In the genomic region with DNA sequence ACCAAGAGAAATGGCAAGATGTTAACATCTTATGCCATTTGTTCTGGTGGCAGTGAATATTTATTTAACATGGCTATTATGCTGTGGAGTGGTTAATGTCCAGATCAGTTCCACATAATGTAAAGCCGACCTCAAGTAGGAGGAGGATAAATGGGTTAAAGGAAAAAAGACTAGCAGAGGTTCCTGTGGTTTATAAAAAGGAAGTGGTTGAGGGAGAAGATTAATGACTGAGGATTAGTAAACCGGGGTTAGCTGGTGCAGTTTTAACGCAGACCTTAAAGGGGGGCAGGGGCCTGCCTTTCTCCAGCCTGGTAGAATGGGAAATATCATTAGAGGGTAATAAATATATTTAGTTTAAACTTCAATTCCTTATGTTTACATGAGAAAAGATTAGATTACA, we compare ENCODE assay signal across 14 cellular contexts.
DNase-seq lines count a peak whose midpoint lies in the region; ATAC-seq, FAIRE-seq and TF ChIP-seq lines count a peak whose summit lies in the region.
"Had no signal": no experiment of that assay in that cellular context is flagged by ENCODE, and none has a peak within 500 bp of the region (broad histone marks: within the 10 kb centered on the region; RNA-seq: fewer than 3 reads in every experiment).

No MANE protein-coding gene starts in this region.

- H3K27me3 ChIP-seq in DND-41 (ENCODE audit: insufficient read depth, low read length, poor library complexity), result no peaks in the 10 kb centered on the region
- H3K27me3 ChIP-seq in small intestine (ENCODE audit: control insufficient read depth in 2 of 2, insufficient read depth in 2 of 2, low read length in 2 of 2), result no peaks in the 10 kb centered on the region
- H3K27me3 ChIP-seq: pancreas had no signal

- H3K4me2 ChIP-seq in DND-41 (ENCODE audit: insufficient read depth, low read length), result no peak overlapping the region

- no peak for FAIRE-seq in small intestine (lab: Jason Lieb, UNC)
- FAIRE-seq: frontal cortex, pancreas had no signal

- H3K4me1 Mint-ChIP-seq in nephron progenitor cell, result peaks cover 72% of the 10 kb centered on the region

- H3K4me3 Mint-ChIP-seq in nephron progenitor cell, result peak overlapping the region; percentile 2
- H3K4me3 Mint-ChIP-seq: effector memory CD8-positive, alpha-beta T cell; immature natural killer cell had no signal

- H3K27ac ChIP-seq in DND-41 (ENCODE audit: low read length), result no peak overlapping the region
- no peak overlapping the region for H3K27ac ChIP-seq in small intestine (ENCODE audit: low read depth in 1 of 2, low read length in 1 of 2)
- H3K27ac ChIP-seq: cardiac muscle cell, pancreas had no signal

- 9 to 19% (median 16%) methylated on average over 3 of the region's 3 CpGs for WGBS in small intestine, 3 donors

- H3K36me3 ChIP-seq in DND-41 (ENCODE audit: insufficient read depth, low read length) (no peaks in the 10 kb centered on the region), small intestine (ENCODE audit: control insufficient read depth in 2 of 2, insufficient read depth in 2 of 2, low read length in 2 of 2) (no peaks in the 10 kb centered on the region)
- H3K36me3 ChIP-seq: cardiac muscle cell, pancreas had no signal

- no peaks in the 10 kb centered on the region for H3K36me3 Mint-ChIP-seq in nephron progenitor cell (ENCODE audit: low read depth)

- DNase-seq in DND-41 (no peak), Kasumi-1 (lab: John Stamatoyannopoulos, UW) (peak; percentile 83 to 88), SW480 (ENCODE audit: low spot score) (peak; percentile 4), nephron progenitor cell (no peak), GDM1 (lab: John Stamatoyannopoulos, UW) (no peak), small intestine (no peak)
- no peak for DNase-seq in activated CD8-positive, alpha-beta memory T cell treated with anti-CD3 and anti-CD28 coated beads, Interleukin-2, amount 50 U/mL, for 48 hours
- DNase-seq: activated CD4-positive, alpha-beta T cell treated with anti-CD3 and anti-CD28 coated beads, Interleukin-2, amount 50 U/mL, for 48 hours; effector memory CD8-positive, alpha-beta T cell; immature natural killer cell; NCI-H1105 treated with DMSO at 0.1 percent for 48 hours; pancreas had no signal

- H3K4me1 ChIP-seq in DND-41 (ENCODE audit: insufficient read depth, low read length), result no peaks in the 10 kb centered on the region
- H3K4me1 ChIP-seq in small intestine (ENCODE audit: control insufficient read depth in 2 of 2, insufficient read depth in 1 of 2, low read depth in 1 of 2, low read length in 1 of 2), result no peaks in the 10 kb centered on the region
- H3K4me1 ChIP-seq: pancreas had no signal

- ATAC-seq in DND-41 (ENCODE audit: insufficient read depth, low read depth), result peak; percentile 33; the same call in 1 of the 3 replicates
- ATAC-seq: effector memory CD8-positive, alpha-beta T cell; pancreas had no signal

- H3K9me3 ChIP-seq in DND-41 (ENCODE audit: insufficient read depth, low read length, severe bottlenecking) (no peaks in the 10 kb centered on the region), small intestine (ENCODE audit: control insufficient read depth, low read depth) (no peaks in the 10 kb centered on the region)
- H3K9me3 ChIP-seq: pancreas had no signal

- no peak overlapping the region for H3K9ac ChIP-seq in DND-41 (ENCODE audit: low read depth, low read length)

- TF ChIP-seq CTCF in DND-41 (IDR thresholded peaks at IDR 0.05; ENCODE audit: borderline replicate concordance, extremely low read depth, low read length, poor library complexity, severe bottlenecking), result no peak
- TF ChIP-seq CTCF in nephron progenitor cell (IDR thresholded peaks at IDR 0.05), result no peak

- no peak overlapping the region for H2AFZ ChIP-seq in DND-41 (ENCODE audit: low read depth, low read length)

- H3K9me3 Mint-ChIP-seq in nephron progenitor cell, result no peaks in the 10 kb centered on the region

- H4K20me1 ChIP-seq in DND-41 (ENCODE audit: insufficient read depth, low read length), result no peaks in the 10 kb centered on the region

- H3K27me3 Mint-ChIP-seq in nephron progenitor cell (ENCODE audit: low read depth, poor library complexity), result peaks cover 3% of the 10 kb centered on the region

- no peaks in the 10 kb centered on the region for H3K79me2 ChIP-seq in DND-41 (ENCODE audit: insufficient read depth, low read length)

- no peak overlapping the region for H3K4me3 ChIP-seq in DND-41 (ENCODE audit: low read depth in 1 of 2, low read length in 2 of 2)
- no peak overlapping the region for H3K4me3 ChIP-seq in small intestine (ENCODE audit: low read depth in 1 of 2, low read length in 2 of 2)
- H3K4me3 ChIP-seq: cardiac muscle cell, pancreas had no signal

- H3K27ac Mint-ChIP-seq in nephron progenitor cell, result peak overlapping the region; percentile 91
- H3K27ac Mint-ChIP-seq: effector memory CD8-positive, alpha-beta T cell; immature natural killer cell had no signal

Comparison
In these comparisons a context has a peak if more than half of its experiments do, and no peak if none do; other contexts are left out.
1. DNase-seq: peak in Kasumi-1 (2 of 2) and SW480 (single experiment); none in DND-41 (single experiment), nephron progenitor cell (single experiment), GDM1 (single experiment), small intestine (single experiment) and activated CD8-positive, alpha-beta memory T cell treated with anti-CD3 and anti-CD28 coated beads, Interleukin-2, amount 50 U/mL, for 48 hours (single experiment).